Comparison of ENCODE assay signal across 27 cellular contexts in the genomic region with DNA sequence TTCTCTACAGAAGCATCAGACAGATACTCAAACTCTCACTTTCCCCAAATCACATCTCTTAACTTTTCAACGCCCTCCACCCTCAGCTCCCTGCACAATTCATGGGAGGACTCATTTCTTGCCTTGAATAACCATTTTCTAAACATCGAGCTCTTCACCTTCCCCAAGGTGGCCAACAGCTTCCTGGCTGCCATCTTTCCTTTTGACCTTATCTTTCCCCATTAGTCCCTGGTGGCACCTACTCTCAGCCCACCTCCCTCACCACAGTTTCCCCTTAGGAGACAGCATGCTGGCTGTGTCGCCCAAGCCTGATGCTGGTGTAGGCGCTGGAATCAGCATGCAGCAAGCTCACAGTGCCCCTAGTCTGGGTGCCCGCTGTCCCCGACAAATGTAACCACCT. TPM values are rescaled to one million over a fixed set of nuclear protein-coding genes. Genes with fewer than 3 reads are reported as not detected.
"Had no signal": no experiment of that assay in that cellular context is flagged by ENCODE, and none has a peak within 500 bp of the region (broad histone marks: within the 10 kb centered on the region; RNA-seq: fewer than 3 reads in every experiment).

No MANE protein-coding gene starts in this region.

- H3K27me3 ChIP-seq: adrenal gland, body of pancreas had no signal

- H3K4me3 Mint-ChIP-seq: activated CD4-positive, alpha-beta memory T cell treated with anti-CD3 and anti-CD28 coated beads for 36 hours; activated CD4-positive, alpha-beta T cell treated with anti-CD3 and anti-CD28 coated beads for 36 hours; activated CD4-positive, alpha-beta T cell treated with anti-CD3 and anti-CD28 coated beads, Interleukin-2, amount 10 ng/mL, durations not matched to agents 24 days and 14 days; activated CD8-positive, alpha-beta T cell treated with anti-CD3 and anti-CD28 coated beads, Interleukin-2, amount 10 ng/mL, durations not matched to agents 7 days and 5 days; activated naive CD4-positive, alpha-beta T cell treated with anti-CD3 and anti-CD28 coated beads for 36 hours; activated naive CD4-positive, alpha-beta T cell treated with anti-CD3 and anti-CD28 coated beads, Interleukin-2, amount 50 U/mL, for 24 hours; activated naive CD8-positive, alpha-beta T cell treated with anti-CD3 and anti-CD28 coated beads for 36 hours; activated naive CD8-positive, alpha-beta T cell treated with anti-CD3 and anti-CD28 coated beads, Interleukin-2, amount 50 U/mL, for 24 hours; activated T-cell treated with anti-CD3 and anti-CD28 coated beads, Interleukin-2, amount 50 U/mL, for 4 hours had no signal

- H3K9me3 Mint-ChIP-seq: activated CD4-positive, alpha-beta memory T cell treated with anti-CD3 and anti-CD28 coated beads for 36 hours; activated CD4-positive, alpha-beta T cell treated with anti-CD3 and anti-CD28 coated beads, Interleukin-2, amount 10 ng/mL, durations not matched to agents 24 days and 14 days; activated naive CD4-positive, alpha-beta T cell treated with anti-CD3 and anti-CD28 coated beads for 36 hours; activated naive CD4-positive, alpha-beta T cell treated with anti-CD3 and anti-CD28 coated beads, Interleukin-2, amount 50 U/mL, for 24 hours; activated naive CD8-positive, alpha-beta T cell treated with anti-CD3 and anti-CD28 coated beads for 36 hours; activated naive CD8-positive, alpha-beta T cell treated with anti-CD3 and anti-CD28 coated beads, Interleukin-2, amount 50 U/mL, for 24 hours; activated T-cell treated with anti-CD3 and anti-CD28 coated beads, Interleukin-2, amount 50 U/mL, for 4 hours; activated T-helper 2 cell treated with anti-CD3 and anti-CD28 coated beads, Interferon-gamma antibody, Interleukin-2, Interleukin-4, amounts not matched to agents 10 μg/mL and 5 μg/mL and 100 μg/mL, durations not matched to agents 14 hours and 24 hours and 36 hours had no signal

- H3K4me3 ChIP-seq: adrenal gland, body of pancreas, esophagus squamous epithelium, gastroesophageal sphincter had no signal

- H3K27me3 Mint-ChIP-seq: activated CD4-positive, alpha-beta T cell treated with anti-CD3 and anti-CD28 coated beads for 36 hours; activated naive CD4-positive, alpha-beta T cell treated with anti-CD3 and anti-CD28 coated beads, Interleukin-2, amount 50 U/mL, for 24 hours had no signal

- DNase-seq: activated CD4-positive, alpha-beta memory T cell treated with anti-CD3 and anti-CD28 coated beads for 36 hours; activated CD4-positive, alpha-beta T cell treated with anti-CD3 and anti-CD28 coated beads for 36 hours; activated CD4-positive, alpha-beta T cell treated with anti-CD3 and anti-CD28 coated beads, Interleukin-2, amount 10 ng/mL, durations not matched to agents 24 days and 14 days; activated CD4-positive, CD25-positive, alpha-beta regulatory T cell; activated CD4-positive, CD25-positive, alpha-beta regulatory T cell treated with anti-CD3 and anti-CD28 coated beads, Interleukin-2, amount 50 U/mL, for 72 hours; activated CD8-positive, alpha-beta T cell treated with anti-CD3 and anti-CD28 coated beads, Interleukin-2, amount 10 ng/mL, durations not matched to agents 7 days and 5 days; activated effector memory CD4-positive, alpha-beta T cell treated with anti-CD3 and anti-CD28 coated beads, Interleukin-2, amount 50 U/mL, for 16 hours; activated naive CD4-positive, alpha-beta T cell treated with anti-CD3 and anti-CD28 coated beads for 36 hours; activated naive CD8-positive, alpha-beta T cell treated with anti-CD3 and anti-CD28 coated beads for 36 hours; activated naive CD8-positive, alpha-beta T cell treated with anti-CD3 and anti-CD28 coated beads, Interleukin-2, amount 50 U/mL, for 24 hours; activated T-cell treated with anti-CD3 and anti-CD28 coated beads, Interleukin-2, amount 50 U/mL, for 4 hours; adrenal gland; amygdala; aorta; body of pancreas; caudate nucleus; cortex of kidney; dermis blood vessel endothelial cell; effector CD8-positive, alpha-beta T cell; esophagus squamous epithelium; foreskin melanocyte; T-helper 2 cell had no signal

- H3K36me3 ChIP-seq: adrenal gland, esophagus squamous epithelium, gastroesophageal sphincter had no signal

- H3K27ac ChIP-seq: adrenal gland, body of pancreas, epithelial cell of prostate, esophagus squamous epithelium, gastroesophageal sphincter had no signal

- ATAC-seq: activated CD4-positive, alpha-beta T cell treated with anti-CD3 and anti-CD28 coated beads for 36 hours; activated CD8-positive, alpha-beta T cell treated with anti-CD3 and anti-CD28 coated beads, Interleukin-2, amount 10 ng/mL, durations not matched to agents 7 days and 5 days; activated naive CD8-positive, alpha-beta T cell treated with anti-CD3 and anti-CD28 coated beads, Interleukin-2, amount 50 U/mL, for 24 hours; activated T-cell treated with anti-CD3 and anti-CD28 coated beads, Interleukin-2, amount 50 U/mL, for 4 hours; body of pancreas; gastroesophageal sphincter had no signal

- H3K9me3 ChIP-seq: adrenal gland, body of pancreas, esophagus squamous epithelium, gastroesophageal sphincter had no signal

- H3K4me1 ChIP-seq: adrenal gland, body of pancreas, esophagus squamous epithelium, gastroesophageal sphincter had no signal

- H3K27ac Mint-ChIP-seq: activated CD4-positive, alpha-beta memory T cell treated with anti-CD3 and anti-CD28 coated beads for 36 hours; activated CD4-positive, alpha-beta T cell treated with anti-CD3 and anti-CD28 coated beads for 36 hours; activated CD4-positive, alpha-beta T cell treated with anti-CD3 and anti-CD28 coated beads, Interleukin-2, amount 10 ng/mL, durations not matched to agents 24 days and 14 days; activated CD8-positive, alpha-beta T cell treated with anti-CD3 and anti-CD28 coated beads, Interleukin-2, amount 10 ng/mL, durations not matched to agents 7 days and 5 days; activated naive CD4-positive, alpha-beta T cell treated with anti-CD3 and anti-CD28 coated beads for 36 hours; activated naive CD4-positive, alpha-beta T cell treated with anti-CD3 and anti-CD28 coated beads, Interleukin-2, amount 50 U/mL, for 24 hours; activated naive CD8-positive, alpha-beta T cell treated with anti-CD3 and anti-CD28 coated beads for 36 hours; activated naive CD8-positive, alpha-beta T cell treated with anti-CD3 and anti-CD28 coated beads, Interleukin-2, amount 50 U/mL, for 24 hours; activated T-helper 2 cell treated with anti-CD3 and anti-CD28 coated beads, Interferon-gamma antibody, Interleukin-2, Interleukin-4, amounts not matched to agents 10 μg/mL and 5 μg/mL and 100 μg/mL, durations not matched to agents 14 hours and 24 hours and 36 hours had no signal

- H3K36me3 Mint-ChIP-seq: activated CD4-positive, alpha-beta memory T cell treated with anti-CD3 and anti-CD28 coated beads for 36 hours; activated naive CD4-positive, alpha-beta T cell treated with anti-CD3 and anti-CD28 coated beads, Interleukin-2, amount 50 U/mL, for 24 hours; activated naive CD8-positive, alpha-beta T cell treated with anti-CD3 and anti-CD28 coated beads for 36 hours had no signal

RNA-seq across cellular contexts. Expression of gene OAS1, which starts 8.4 kb away (rescaled TPM):
- total RNA-seq: chondrocyte had no signal
